Comparison of ENCODE assay signal across 26 cellular contexts in the genomic region with DNA sequence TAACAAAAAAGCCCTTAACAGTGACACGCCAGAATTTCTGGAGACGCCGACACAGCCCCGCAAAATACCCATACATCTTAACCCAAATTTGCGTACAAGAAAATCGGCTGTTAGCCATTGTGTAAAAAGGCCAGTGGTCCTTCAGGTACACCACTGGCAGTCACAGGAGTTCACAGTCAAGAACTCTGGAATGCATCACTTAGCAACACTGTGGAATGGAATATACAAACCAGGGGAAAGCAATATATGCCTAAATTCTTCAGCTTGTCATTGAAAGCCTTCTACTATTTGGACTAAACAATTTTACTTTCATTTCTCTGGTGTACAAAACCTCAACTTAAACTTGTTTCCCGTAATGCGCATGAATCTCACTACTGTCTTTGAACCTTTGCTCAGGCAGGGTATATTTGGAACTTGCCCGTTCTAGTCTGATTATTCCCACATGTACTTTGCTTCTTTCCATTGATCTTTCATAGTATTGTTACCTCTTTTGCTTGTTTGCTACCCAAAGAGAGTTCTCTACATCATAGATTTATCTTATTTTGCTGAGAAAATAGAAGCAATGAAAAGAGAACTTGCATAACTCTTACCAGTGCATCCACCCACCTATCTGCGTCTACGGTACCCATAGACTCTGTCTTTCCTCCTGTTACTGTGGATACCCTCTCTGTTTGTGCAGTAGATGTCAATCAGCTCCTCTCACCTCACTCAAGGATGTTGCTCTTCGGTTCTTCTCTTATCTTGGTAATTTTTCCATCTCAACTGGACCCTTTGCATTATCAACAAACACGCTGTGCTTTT. TPM values are rescaled to one million over a fixed set of nuclear protein-coding genes. Genes with fewer than 3 reads are reported as not detected.
DNase-seq lines count a peak whose midpoint lies in the region; FAIRE-seq and TF ChIP-seq lines count a peak whose summit lies in the region.
"Had no signal": no experiment of that assay in that cellular context is flagged by ENCODE, and none has a peak within 500 bp of the region (broad histone marks: within the 10 kb centered on the region; RNA-seq: fewer than 3 reads in every experiment).

ARMH2 (minus strand) TSS at position 178 of the 801 bp plus-strand sequence; CDS start at position 118, 60 bp downstream.

- dilution Hi-C loops in keratinocyte (cut with MboI; ENCODE audit: extremely low pct_ligation_motif_present, low sequenced_read_pairs) = no loop called here

- H3K9me3 Mint-ChIP-seq in activated naive CD4-positive, alpha-beta T cell treated with anti-CD3 and anti-CD28 coated beads, Interleukin-2, amount 50 U/mL, for 24 hours = peaks cover 4% of the 10 kb centered on the region
- no peaks in the 10 kb centered on the region for H3K9me3 Mint-ChIP-seq in progenitor cell of endocrine pancreas (ENCODE audit: low read depth)
- H3K9me3 Mint-ChIP-seq: activated T-helper 17 cell treated with anti-CD3 and anti-CD28 coated beads, Interleukin-2, amount 50 U/mL, for 72 hours had no signal

- H3K36me3 ChIP-seq in SK-N-MC (ENCODE audit: insufficient read depth, low read length) = no peaks in the 10 kb centered on the region
- no peaks in the 10 kb centered on the region for H3K36me3 ChIP-seq in keratinocyte (ENCODE audit: control insufficient read depth in 2 of 2, extremely low read depth in 1 of 2, insufficient read depth in 2 of 2, low read length in 2 of 2)
- H3K36me3 ChIP-seq in esophagus squamous epithelium = no peaks in the 10 kb centered on the region
- H3K36me3 ChIP-seq in H7 (replicated peaks; ENCODE audit: control insufficient read depth, insufficient read depth, low read length) = no peaks in the 10 kb centered on the region
- H3K36me3 ChIP-seq: HAP-1, transverse colon had no signal

- peak within 1 kb of the TSS; percentile 7 for H3K4me2 ChIP-seq in keratinocyte (ENCODE audit: control insufficient read depth, extremely low read depth, insufficient read depth, low read depth, low read length)

- intact Hi-C loops in esophagus squamous epithelium (cut with DNase I) = no loop called here

- H3K36me3 Mint-ChIP-seq in activated naive CD4-positive, alpha-beta T cell treated with anti-CD3 and anti-CD28 coated beads, Interleukin-2, amount 50 U/mL, for 24 hours = peaks cover 8% of the 10 kb centered on the region
- H3K36me3 Mint-ChIP-seq in progenitor cell of endocrine pancreas (ENCODE audit: insufficient read depth) = no peaks in the 10 kb centered on the region

- no peaks in the 10 kb centered on the region for H3K9me3 ChIP-seq in SK-N-MC (ENCODE audit: low read depth, low read length)
- no peaks in the 10 kb centered on the region for H3K9me3 ChIP-seq in keratinocyte (ENCODE audit: control insufficient read depth, low read depth, low read length)
- no peaks in the 10 kb centered on the region for H3K9me3 ChIP-seq in esophagus squamous epithelium
- H3K9me3 ChIP-seq: Caco-2, HAP-1, transverse colon had no signal

- FAIRE-seq in keratinocyte (lab: Jason Lieb, UNC) = no peak
- FAIRE-seq: colon, endometrium, RCC 7860, TTC549 had no signal

- peak within 1 kb of the TSS; percentile 41 for H3K27ac Mint-ChIP-seq in activated naive CD4-positive, alpha-beta T cell treated with anti-CD3 and anti-CD28 coated beads, Interleukin-2, amount 50 U/mL, for 24 hours
- H3K27ac Mint-ChIP-seq in progenitor cell of endocrine pancreas = peak within 1 kb of the TSS; percentile 45
- H3K27ac Mint-ChIP-seq: activated T-helper 17 cell treated with anti-CD3 and anti-CD28 coated beads, Interleukin-2, amount 50 U/mL, for 72 hours had no signal

- H3K9ac ChIP-seq in SK-N-MC (ENCODE audit: insufficient read length) (no peak within 1 kb of the TSS), keratinocyte (ENCODE audit: control insufficient read depth, extremely low read depth, insufficient read depth, low read length) (no peak within 1 kb of the TSS)

- H3K27me3 ChIP-seq in keratinocyte (ENCODE audit: control insufficient read depth, extremely low read depth, insufficient read depth, low read length) (no peaks in the 10 kb centered on the region), esophagus squamous epithelium (no peaks in the 10 kb centered on the region), H7 (ENCODE audit: control insufficient read depth, insufficient read depth, low read length) (no peaks in the 10 kb centered on the region)
- H3K27me3 ChIP-seq: transverse colon had no signal

- H3K4me3 Mint-ChIP-seq in activated naive CD4-positive, alpha-beta T cell treated with anti-CD3 and anti-CD28 coated beads, Interleukin-2, amount 50 U/mL, for 24 hours = no peak within 1 kb of the TSS
- no peak within 1 kb of the TSS for H3K4me3 Mint-ChIP-seq in progenitor cell of endocrine pancreas (ENCODE audit: low read depth)
- H3K4me3 Mint-ChIP-seq: activated T-helper 17 cell treated with anti-CD3 and anti-CD28 coated beads, Interleukin-2, amount 50 U/mL, for 72 hours had no signal

- no peak within 1 kb of the TSS for H2AFZ ChIP-seq in keratinocyte (ENCODE audit: control insufficient read depth, low read length)

- H3K4me1 ChIP-seq in keratinocyte (ENCODE audit: control insufficient read depth, extremely low read depth, insufficient read depth, low read length) (no peaks in the 10 kb centered on the region), esophagus squamous epithelium (peaks cover 0 to 10% (median 0%) of the 10 kb centered on the region in 3 donors)
- H3K4me1 ChIP-seq: HAP-1, transverse colon had no signal

- TF ChIP-seq POLR2A in esophagus squamous epithelium (IDR thresholded peaks at IDR 0.05) = no peak

- H3K27ac ChIP-seq in SK-N-MC = peak within 1 kb of the TSS; percentile 67; the same call in 1 of the 2 replicates
- H3K27ac ChIP-seq in keratinocyte (ENCODE audit: control insufficient read depth, insufficient read depth, low read length) = no peak within 1 kb of the TSS
- H3K27ac ChIP-seq in esophagus squamous epithelium = no peak within 1 kb of the TSS
- H3K27ac ChIP-seq: transverse colon had no signal

- peaks cover 24% of the 10 kb centered on the region for H3K4me1 Mint-ChIP-seq in activated naive CD4-positive, alpha-beta T cell treated with anti-CD3 and anti-CD28 coated beads, Interleukin-2, amount 50 U/mL, for 24 hours
- peaks cover 12% of the 10 kb centered on the region for H3K4me1 Mint-ChIP-seq in progenitor cell of endocrine pancreas (ENCODE audit: low read depth)

- H4K20me1 ChIP-seq in keratinocyte (ENCODE audit: control insufficient read depth, extremely low read depth, insufficient read depth, low read length) = no peaks in the 10 kb centered on the region

- no peaks in the 10 kb centered on the region for H3K9me1 ChIP-seq in keratinocyte (ENCODE audit: control insufficient read depth, extremely low read depth, insufficient read depth, low read length)

- DNase-seq in activated naive CD4-positive, alpha-beta T cell treated with anti-CD3 and anti-CD28 coated beads, Interleukin-2, amount 50 U/mL, for 16 hours = no peak
- DNase-seq in SK-N-MC (ENCODE audit: low read depth, low spot score) (no peak), keratinocyte (ENCODE audit: low read depth, low spot score) (no peak), progenitor cell of endocrine pancreas (ENCODE audit: low spot score, unreplicated experiment) (no peak), esophagus squamous epithelium (lab: John Stamatoyannopoulos, UW) (no peak), H7 (no peak), cerebellar nuclear complex (lab: John Stamatoyannopoulos, UW) (no peak)
- DNase-seq: activated CD4-positive, alpha-beta T cell treated with anti-CD3 and anti-CD28 coated beads, Interleukin-2, amount 50 U/mL, for 48 hours; anterior cingulate cortex; Caco-2; islet precursor cell; NCI-H1930; NCI-H446 treated with DMSO at 0.1 percent for 48 hours; NK-92 treated with Interleukin-12 subunit alpha and Interleukin-12 subunit beta, amount 100 ng/mL, for 24 hours; stimulated activated naive CD4-positive, alpha-beta T cell treated with Interleukin-2 at 50 U/mL for 16 hours; transverse colon had no signal

- no peaks in the 10 kb centered on the region for H3K27me3 Mint-ChIP-seq in activated naive CD4-positive, alpha-beta T cell treated with anti-CD3 and anti-CD28 coated beads, Interleukin-2, amount 50 U/mL, for 24 hours
- H3K27me3 Mint-ChIP-seq in progenitor cell of endocrine pancreas = no peaks in the 10 kb centered on the region
- H3K27me3 Mint-ChIP-seq: activated T-helper 17 cell treated with anti-CD3 and anti-CD28 coated beads, Interleukin-2, amount 50 U/mL, for 72 hours had no signal

- H3K4me3 ChIP-seq in SK-N-MC (peak within 1 kb of the TSS; percentile 70), keratinocyte (ENCODE audit: control insufficient read depth in 2 of 3, extremely low read depth in 1 of 3, insufficient read depth in 2 of 3, low read depth in 1 of 3, low read length in 3 of 3) (no peak within 1 kb of the TSS), esophagus squamous epithelium (no peak within 1 kb of the TSS), H7 (ENCODE audit: insufficient read depth, low read depth, low read length) (no peak within 1 kb of the TSS)
- H3K4me3 ChIP-seq: HAP-1, transverse colon had no signal

- H3K79me2 ChIP-seq in keratinocyte (ENCODE audit: control insufficient read depth, insufficient read depth, low read length) = no peaks in the 10 kb centered on the region

- no peak for TF ChIP-seq CTCF in keratinocyte (optimal IDR thresholded peaks at IDR 0.05 in 1 of 3, IDR thresholded peaks at IDR 0.05 in 1 of 3, conservative IDR thresholded peaks at IDR 0.05 in 1 of 3; ENCODE audit: extremely low read depth in 1 of 3, insufficient read depth in 2 of 3, low read length in 3 of 3)
- TF ChIP-seq CTCF in progenitor cell of endocrine pancreas (IDR thresholded peaks at IDR 0.05; ENCODE audit: unreplicated experiment) = no peak
- no peak for TF ChIP-seq CTCF in esophagus squamous epithelium (IDR thresholded peaks at IDR 0.05)

- WGBS in esophagus squamous epithelium, 2 donors = 94 to 96% methylated on average over 13 of the region's 13 CpGs

RNA-seq across cellular contexts. Expression of gene ARMH2, which starts in this region (rescaled TPM):
- not detected in 3 replicates for polyA plus RNA-seq in keratinocyte
- polyA plus RNA-seq in keratinocyte (2011; ENCODE audit: low read depth) = not detected
- not detected in 2 replicates for polyA plus RNA-seq in keratinocyte (2011; cell fraction: cytosol; rRNA removed)
- not detected in 2 replicates for polyA plus RNA-seq in keratinocyte (2011; cell fraction: nucleus; rRNA removed)
- polyA plus RNA-seq in keratinocyte (2012; ENCODE audit: low replicate concordance) = not detected in 2 replicates
- polyA minus RNA-seq in keratinocyte = not detected in 3 replicates
- polyA minus RNA-seq in keratinocyte (2011; cell fraction: cytosol; rRNA and poly(A)+ RNA removed) = not detected
- polyA minus RNA-seq in keratinocyte (2011; cell fraction: nucleus; rRNA and poly(A)+ RNA removed) = not detected in 2 replicates
- not detected in 2 replicates for total RNA-seq in progenitor cell of endocrine pancreas
- not detected for total RNA-seq in esophagus squamous epithelium
- not detected in 2 replicates for total RNA-seq in H7 (2014; rRNA removed; shearing (Covaris generic))
- total RNA-seq: Caco-2, Daoy, sciatic nerve, transverse colon had no signal
- polyA plus RNA-seq: AG04450 had no signal
